15 cellular contexts compared by ENCODE assay signal in the genomic region with DNA sequence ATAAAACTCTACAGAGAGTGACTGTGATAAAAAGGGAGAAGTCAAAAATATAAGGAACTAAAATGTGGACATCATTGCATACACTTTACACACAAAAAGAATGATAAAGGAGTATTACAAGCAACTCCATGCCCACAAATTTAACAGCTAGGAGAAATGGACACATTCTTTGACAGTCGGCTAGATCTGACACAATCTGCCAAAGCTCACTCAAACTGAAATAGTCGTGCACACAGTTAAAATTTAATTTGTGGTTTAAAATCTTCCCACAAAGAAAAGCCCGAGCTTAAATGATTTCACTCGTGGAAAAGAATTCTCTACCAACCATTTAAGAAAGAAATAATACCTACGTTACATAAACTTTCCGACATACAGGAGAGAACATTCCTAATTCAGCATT.
A peak's percentile ranks its signal among the peaks of the same experiment; 100 is the strongest.
DNase-seq lines count a peak whose midpoint lies in the region; ATAC-seq and FAIRE-seq lines count a peak whose summit lies in the region.
"Had no signal": no experiment of that assay in that cellular context is flagged by ENCODE, and none has a peak within 500 bp of the region (broad histone marks: within the 10 kb centered on the region; RNA-seq: fewer than 3 reads in every experiment).

No MANE protein-coding gene starts in this region.

- peaks cover 36% of the 10 kb centered on the region for H3K4me1 Mint-ChIP-seq in stimulated activated naive CD8-positive, alpha-beta T cell treated with anti-CD3 and anti-CD28 coated beads, Interleukin-15, Interleukin-2, amounts not matched to agents 100 ng/mL and 50 ng/mL, for 24 hours (ENCODE audit: low read depth)
- peaks cover 29% of the 10 kb centered on the region for H3K4me1 Mint-ChIP-seq in central memory CD8-positive, alpha-beta T cell
- H3K4me1 Mint-ChIP-seq in stimulated activated naive B cell treated with anti-CD40 and anti-IgM and Interleukin-4, amounts not matched to agents 10 μg/mL and 1 μg/mL and 100 μg/mL, for 72 hours, result peaks cover 23 to 51% of the 10 kb centered on the region in 2 donors

- FAIRE-seq in HTR-8/SVneo (lab: Jason Lieb, UNC), result no peak

- no peaks in the 10 kb centered on the region for H3K27me3 Mint-ChIP-seq in stimulated activated naive CD8-positive, alpha-beta T cell treated with anti-CD3 and anti-CD28 coated beads, Interleukin-15, Interleukin-2, amounts not matched to agents 100 ng/mL and 50 ng/mL, for 24 hours
- H3K27me3 Mint-ChIP-seq in central memory CD8-positive, alpha-beta T cell, result no peaks in the 10 kb centered on the region
- H3K27me3 Mint-ChIP-seq in stimulated activated naive B cell treated with anti-CD40 and anti-IgM and Interleukin-4, amounts not matched to agents 10 μg/mL and 1 μg/mL and 100 μg/mL, for 72 hours, result no peaks in the 10 kb centered on the region

- no peak for ATAC-seq in stimulated activated naive CD8-positive, alpha-beta T cell treated with anti-CD3 and anti-CD28 coated beads, Interleukin-15, Interleukin-2, amounts not matched to agents 100 U/mL and 50 U/mL, for 24 hours
- ATAC-seq in central memory CD8-positive, alpha-beta T cell (replicated peaks; ENCODE audit: extremely low read depth, poor library complexity, severe bottlenecking), result no peak
- no peak for ATAC-seq in stimulated activated naive B cell treated with anti-CD40 and anti-IgM and Interleukin-4, amounts not matched to agents 10 μg/mL and 1 μg/mL and 100 μg/mL, for 72 hours (replicated peaks)
- ATAC-seq in GM19467 (IDR thresholded peaks at IDR 0.05; ENCODE audit: unreplicated experiment), result no peak
- no peak for ATAC-seq in HG02623 (IDR thresholded peaks at IDR 0.05; ENCODE audit: unreplicated experiment)

- H3K4me3 Mint-ChIP-seq in stimulated activated naive CD8-positive, alpha-beta T cell treated with anti-CD3 and anti-CD28 coated beads, Interleukin-15, Interleukin-2, amounts not matched to agents 100 ng/mL and 50 ng/mL, for 24 hours, result no peak overlapping the region
- H3K4me3 Mint-ChIP-seq in central memory CD8-positive, alpha-beta T cell, result no peak overlapping the region
- H3K4me3 Mint-ChIP-seq in stimulated activated naive B cell treated with anti-CD40 and anti-IgM and Interleukin-4, amounts not matched to agents 10 μg/mL and 1 μg/mL and 100 μg/mL, for 72 hours, result no peak overlapping the region

- peaks cover 29% of the 10 kb centered on the region for H3K36me3 Mint-ChIP-seq in stimulated activated naive CD8-positive, alpha-beta T cell treated with anti-CD3 and anti-CD28 coated beads, Interleukin-15, Interleukin-2, amounts not matched to agents 100 ng/mL and 50 ng/mL, for 24 hours (ENCODE audit: low read depth)
- H3K36me3 Mint-ChIP-seq in central memory CD8-positive, alpha-beta T cell (ENCODE audit: insufficient read depth), result peaks cover 5% of the 10 kb centered on the region
- H3K36me3 Mint-ChIP-seq in stimulated activated naive B cell treated with anti-CD40 and anti-IgM and Interleukin-4, amounts not matched to agents 10 μg/mL and 1 μg/mL and 100 μg/mL, for 72 hours, result peaks cover 31 to 36% of the 10 kb centered on the region in 2 donors

- H3K9me3 Mint-ChIP-seq in stimulated activated naive CD8-positive, alpha-beta T cell treated with anti-CD3 and anti-CD28 coated beads, Interleukin-15, Interleukin-2, amounts not matched to agents 100 ng/mL and 50 ng/mL, for 24 hours, result no peaks in the 10 kb centered on the region
- no peaks in the 10 kb centered on the region for H3K9me3 Mint-ChIP-seq in central memory CD8-positive, alpha-beta T cell
- H3K9me3 Mint-ChIP-seq in stimulated activated naive B cell treated with anti-CD40 and anti-IgM and Interleukin-4, amounts not matched to agents 10 μg/mL and 1 μg/mL and 100 μg/mL, for 72 hours, result no peaks in the 10 kb centered on the region

- no peak for DNase-seq in stimulated activated naive CD8-positive, alpha-beta T cell treated with anti-CD3 and anti-CD28 coated beads, Interleukin-15, Interleukin-2, amounts not matched to agents 100 U/mL and 50 U/mL, for 24 hours
- DNase-seq in MV-4-11 (lab: John Stamatoyannopoulos, UW), result peak; percentile 38
- no peak for DNase-seq in central memory CD8-positive, alpha-beta T cell (ENCODE audit: low spot score in 2 of 2)
- DNase-seq in stimulated activated naive B cell treated with anti-CD40 and anti-IgM and Interleukin-4, amounts not matched to agents 10 μg/mL and 1 μg/mL and 100 μg/mL, for 72 hours, result no peak
- no peak for DNase-seq in HTR-8/SVneo (ENCODE audit: insufficient read length, low spot score)
- DNase-seq: DMS79, MM.1S, NCI-H187, NCI-H345, NCI-H524 treated with DMSO at 0.1 percent for 48 hours, Right ventricle myocardium superior, SK-N-SH had no signal

- H3K27ac Mint-ChIP-seq in stimulated activated naive CD8-positive, alpha-beta T cell treated with anti-CD3 and anti-CD28 coated beads, Interleukin-15, Interleukin-2, amounts not matched to agents 100 ng/mL and 50 ng/mL, for 24 hours, result peak overlapping the region; percentile 49
- H3K27ac Mint-ChIP-seq in central memory CD8-positive, alpha-beta T cell (ENCODE audit: low read depth), result peak overlapping the region; percentile 75
- H3K27ac Mint-ChIP-seq in stimulated activated naive B cell treated with anti-CD40 and anti-IgM and Interleukin-4, amounts not matched to agents 10 μg/mL and 1 μg/mL and 100 μg/mL, for 72 hours, result peak overlapping the region; percentile 39
